Comparison of ENCODE assay signal across 8 cellular contexts in genomic region chr7:38178695-38179344, GRCh38. TPM values are rescaled to one million over a fixed set of nuclear protein-coding genes. Genes with fewer than 3 reads are reported as not detected.
DNase-seq lines count a peak whose midpoint lies in the region; ATAC-seq and TF ChIP-seq lines count a peak whose summit lies in the region.

No MANE protein-coding gene starts in this region.

- H3K27me3 ChIP-seq in Panc1 (ENCODE audit: control insufficient read depth, insufficient read depth, low read length) (no peaks in the 10 kb centered on the region), dorsolateral prefrontal cortex (no peaks in the 10 kb centered on the region), mucosa of stomach (ENCODE audit: control insufficient read depth, insufficient read depth, low read length) (no peaks in the 10 kb centered on the region)

- intact Hi-C loops in Panc1 (cut with micrococcal nuclease; ENCODE audit: unreplicated experiment) (no loop called here), dorsolateral prefrontal cortex (cut with DNase I) (loop anchor here (2.0 to 5.0 kb wide), 2 partner anchors 38 kb away; no protein-coding TSS in a partner anchor)

- CTCF ChIA-PET in Panc1 (lab: Charles Lee): no interaction called here

- H3K4me1 ChIP-seq in Panc1 (ENCODE audit: control insufficient read depth, insufficient read depth, low read length): peaks cover 24% of the 10 kb centered on the region
- H3K4me1 ChIP-seq in mucosa of stomach (ENCODE audit: control insufficient read depth, insufficient read depth, low read length): no peaks in the 10 kb centered on the region

- peak overlapping the region; percentile 78 for H3K9ac ChIP-seq in mucosa of stomach (ENCODE audit: low read length)

- H3K36me3 ChIP-seq in Panc1 (ENCODE audit: control insufficient read depth, insufficient read depth, low read length) (no peaks in the 10 kb centered on the region; the same call in 1 of the 2 replicates), mucosa of stomach (ENCODE audit: control insufficient read depth, insufficient read depth, low read length) (no peaks in the 10 kb centered on the region)

- ATAC-seq in GM18505 (IDR thresholded peaks at IDR 0.05; ENCODE audit: unreplicated experiment) (peak; percentile 29), HG02885 (IDR thresholded peaks at IDR 0.05; ENCODE audit: poor library complexity, unreplicated experiment) (peak; percentile 32), Panc1 (peak; percentile 34; the same call in 1 of the 2 replicates)

- in situ Hi-C loops in ACHN (cut with HindIII; ENCODE audit: low pct_ligation_motif_present, low pct_unique_long_range_greater_than_20kb, low sequenced_read_pairs) (loop anchor here (25.0 kb wide), 1 partner anchor 267 kb away; the partner anchor contains the start of genes EPDR1 and SFRP4), Panc1 (cut with HindIII; ENCODE audit: low pct_unique_long_range_greater_than_20kb, low sequenced_read_pairs) (no loop called here), G401 (cut with HindIII; ENCODE audit: low sequenced_read_pairs) (no loop called here)

- peak; percentile 73 for DNase-seq in ACHN
- no peak for DNase-seq in Panc1 (ENCODE audit: low read depth, low spot score)
- DNase-seq in dorsolateral prefrontal cortex: no peak
- no peak for DNase-seq in NK-92 treated with Interleukin-12 subunit alpha and Interleukin-12 subunit beta, amount 100 ng/mL, for 24 hours (lab: John Stamatoyannopoulos, UW)
- DNase-seq in G401 (ENCODE audit: low spot score): no peak

- TF ChIP-seq POLR2A in GM18505 (IDR thresholded peaks at IDR 0.05; ENCODE audit: borderline replicate concordance, extremely low read depth, insufficient read depth, insufficient read length): no peak

- POLR2A ChIA-PET in Panc1 (lab: Charles Lee): no interaction called here

- H3K4me3 ChIP-seq in Panc1 (ENCODE audit: low read depth in 2 of 2, low read length in 2 of 2) (peak overlapping the region; percentile 79 to 88), dorsolateral prefrontal cortex (peak overlapping the region; percentile 63 to 97 (median 90)), mucosa of stomach (ENCODE audit: low read length) (peak overlapping the region; percentile 99)

- TF ChIP-seq CTCF in Panc1 (IDR thresholded peaks at IDR 0.05): no peak
- TF ChIP-seq CTCF in dorsolateral prefrontal cortex (IDR thresholded peaks at IDR 0.05 in 54 of 56, conservative IDR thresholded peaks at IDR 0.05 in 2 of 56; ENCODE audit: low read depth in 1 of 56, partially characterized antibody in 56 of 56): peak in 5 of 56 donors; percentile 3 to 16 (median 9)

- TSS peak; percentile 70 for BruUV-seq in Panc1 (replicated peaks; lab: Mats Ljungman, UMichigan)

- H3K9me3 ChIP-seq in Panc1 (ENCODE audit: control insufficient read depth, insufficient read depth, low read depth, low read length) (no peaks in the 10 kb centered on the region), mucosa of stomach (ENCODE audit: control insufficient read depth, low read length) (no peaks in the 10 kb centered on the region)

- H3K27ac ChIP-seq in Panc1 (ENCODE audit: low read length): peak overlapping the region; percentile 98
- peak overlapping the region in 58 of 59 donors; percentile 64 to 97 (median 87) for H3K27ac ChIP-seq in dorsolateral prefrontal cortex

RNA-seq across cellular contexts. Expression of gene STARD3NL, which starts 0.8 kb away (rescaled TPM):
- total RNA-seq in Panc1 (2021; ENCODE audit: unreplicated experiment) (75.7 TPM), dorsolateral prefrontal cortex (10 to 100 TPM; 30.1 to 55.9 (median 39.6) TPM)
- 48.6 TPM for polyA plus RNA-seq in Panc1 (2012; ENCODE audit: insufficient read length)
- 73.7 and 113 TPM in 2 replicates for total RNA-seq in G401 (2014; rRNA removed; shearing (Covaris generic))
